Comparison of ENCODE assay signal across 2 cellular contexts in the genomic region with DNA sequence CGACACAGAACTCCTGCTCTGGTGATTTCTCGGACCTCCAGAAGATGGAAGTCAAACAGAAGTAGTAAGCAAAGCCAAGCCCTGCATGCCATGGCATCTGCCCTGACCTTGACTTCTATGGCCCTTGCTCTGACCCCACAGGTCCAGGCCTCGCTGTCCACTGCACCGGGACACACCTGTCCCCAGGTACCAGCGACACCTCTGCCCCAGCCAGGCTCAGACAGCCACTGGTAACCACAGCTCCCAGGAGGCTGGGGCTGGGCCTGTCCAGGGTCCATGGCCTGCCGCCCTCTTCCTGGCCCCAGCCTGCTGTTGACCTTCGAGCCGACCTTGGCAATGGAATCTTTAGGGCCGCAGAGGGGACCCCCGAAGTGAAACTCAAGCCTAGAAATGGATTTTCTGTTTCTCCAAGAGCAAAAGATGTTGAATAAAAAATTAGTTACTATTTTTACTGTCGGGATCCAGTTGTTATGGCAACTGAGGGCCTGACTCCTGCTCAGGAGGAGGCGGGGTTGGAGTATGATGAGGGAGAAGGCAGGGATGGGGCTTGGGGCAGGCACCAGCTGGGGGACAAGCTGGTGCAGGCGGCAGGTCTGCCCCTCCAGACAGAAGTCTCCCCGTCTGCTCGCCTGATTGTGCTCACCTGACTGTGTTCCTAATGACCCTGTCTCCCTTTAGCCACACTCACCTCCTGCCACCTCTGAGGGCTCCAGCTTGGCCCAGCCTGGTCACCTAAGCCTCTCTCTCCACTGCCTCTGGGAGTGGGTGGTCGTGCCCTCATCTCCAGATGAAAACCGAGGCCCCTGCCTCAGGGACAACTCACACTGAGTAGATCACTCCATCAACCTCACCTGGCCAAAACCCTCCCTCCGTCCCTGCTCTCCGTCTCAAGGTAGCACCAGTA.
TF ChIP-seq lines count a peak whose summit lies in the region.

No MANE protein-coding gene starts in this region.

TF ChIP-seq in H1, 55 proteins besides CTCF, POLR2A, EP300 and RAD21:
- TF ChIP-seq MAFK (IDR thresholded peaks at IDR 0.05; ENCODE audit: low read depth, low read length): no peak
- TF ChIP-seq SUZ12 (IDR thresholded peaks at IDR 0.05; ENCODE audit: low read length): no peak
- TF ChIP-seq EGR1 (IDR thresholded peaks at IDR 0.05; ENCODE audit: borderline replicate concordance, low read depth, low read length): no peak
- TF ChIP-seq TCF12 (IDR thresholded peaks at IDR 0.05; ENCODE audit: low read depth, low read length): no peak
- TF ChIP-seq NANOG (IDR thresholded peaks at IDR 0.05; ENCODE audit: insufficient read depth, low read depth, low read length, poor library complexity, severe bottlenecking): no peak

TF ChIP-seq in WTC11, 78 proteins besides CTCF, POLR2A, EP300 and RAD21:
- no peak for TF ChIP-seq EMX1 (CRISPR knock-in tag; IDR thresholded peaks at IDR 0.05)
- TF ChIP-seq, protein P1, sequence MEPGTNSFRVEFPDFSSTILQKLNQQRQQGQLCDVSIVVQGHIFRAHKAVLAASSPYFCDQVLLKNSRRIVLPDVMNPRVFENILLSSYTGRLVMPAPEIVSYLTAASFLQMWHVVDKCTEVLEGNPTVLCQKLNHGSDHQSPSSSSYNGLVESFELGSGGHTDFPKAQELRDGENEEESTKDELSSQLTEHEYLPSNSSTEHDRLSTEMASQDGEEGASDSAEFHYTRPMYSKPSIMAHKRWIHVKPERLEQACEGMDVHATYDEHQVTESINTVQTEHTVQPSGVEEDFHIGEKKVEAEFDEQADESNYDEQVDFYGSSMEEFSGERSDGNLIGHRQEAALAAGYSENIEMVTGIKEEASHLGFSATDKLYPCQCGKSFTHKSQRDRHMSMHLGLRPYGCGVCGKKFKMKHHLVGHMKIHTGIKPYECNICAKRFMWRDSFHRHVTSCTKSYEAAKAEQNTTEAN (CRISPR knock-in tag; IDR thresholded peaks at IDR 0.05): no peak
- no peak for TF ChIP-seq RORB (CRISPR knock-in tag; IDR thresholded peaks at IDR 0.05)
- TF ChIP-seq, protein P2, sequence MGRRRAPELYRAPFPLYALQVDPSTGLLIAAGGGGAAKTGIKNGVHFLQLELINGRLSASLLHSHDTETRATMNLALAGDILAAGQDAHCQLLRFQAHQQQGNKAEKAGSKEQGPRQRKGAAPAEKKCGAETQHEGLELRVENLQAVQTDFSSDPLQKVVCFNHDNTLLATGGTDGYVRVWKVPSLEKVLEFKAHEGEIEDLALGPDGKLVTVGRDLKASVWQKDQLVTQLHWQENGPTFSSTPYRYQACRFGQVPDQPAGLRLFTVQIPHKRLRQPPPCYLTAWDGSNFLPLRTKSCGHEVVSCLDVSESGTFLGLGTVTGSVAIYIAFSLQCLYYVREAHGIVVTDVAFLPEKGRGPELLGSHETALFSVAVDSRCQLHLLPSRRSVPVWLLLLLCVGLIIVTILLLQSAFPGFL (CRISPR knock-in tag; IDR thresholded peaks at IDR 0.05; ENCODE audit: borderline replicate concordance): no peak
- TF ChIP-seq, protein P3, sequence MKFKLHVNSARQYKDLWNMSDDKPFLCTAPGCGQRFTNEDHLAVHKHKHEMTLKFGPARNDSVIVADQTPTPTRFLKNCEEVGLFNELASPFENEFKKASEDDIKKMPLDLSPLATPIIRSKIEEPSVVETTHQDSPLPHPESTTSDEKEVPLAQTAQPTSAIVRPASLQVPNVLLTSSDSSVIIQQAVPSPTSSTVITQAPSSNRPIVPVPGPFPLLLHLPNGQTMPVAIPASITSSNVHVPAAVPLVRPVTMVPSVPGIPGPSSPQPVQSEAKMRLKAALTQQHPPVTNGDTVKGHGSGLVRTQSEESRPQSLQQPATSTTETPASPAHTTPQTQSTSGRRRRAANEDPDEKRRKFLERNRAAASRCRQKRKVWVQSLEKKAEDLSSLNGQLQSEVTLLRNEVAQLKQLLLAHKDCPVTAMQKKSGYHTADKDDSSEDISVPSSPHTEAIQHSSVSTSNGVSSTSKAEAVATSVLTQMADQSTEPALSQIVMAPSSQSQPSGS (CRISPR knock-in tag; IDR thresholded peaks at IDR 0.05; ENCODE audit: borderline replicate concordance, low read depth): no peak
